8 cellular contexts compared by ENCODE assay signal in genomic region chr11:121379145-121379810, GRCh38.
DNase-seq lines count a peak whose midpoint lies in the region; ATAC-seq, FAIRE-seq and TF ChIP-seq lines count a peak whose summit lies in the region.
"Not testable (repeated sequence)": the region's sequence is repeated elsewhere in the genome, so short reads cannot be mapped to it uniquely, and the experiment has no call there.

No MANE protein-coding gene starts in this region.

- peaks cover 14% of the 10 kb centered on the region for H3K4me1 ChIP-seq in Loucy (ENCODE audit: insufficient read depth, low read length, poor library complexity, severe bottlenecking)
- H3K4me1 ChIP-seq in Panc1 (ENCODE audit: control insufficient read depth, insufficient read depth, low read length), result not testable (repeated sequence)

- peak; percentile 94 for FAIRE-seq in GM12892 (lab: Jason Lieb, UNC)

- in situ Hi-C loops in Panc1 (cut with HindIII; ENCODE audit: low pct_unique_long_range_greater_than_20kb, low sequenced_read_pairs), result not testable (repeated sequence)

- H3K4me1 Mint-ChIP-seq in activated naive CD8-positive, alpha-beta T cell treated with anti-CD3 and anti-CD28 coated beads, Interleukin-2, amount 50 U/mL, for 24 hours, result peaks cover 25% of the 10 kb centered on the region

- not testable (repeated sequence) for H3K27me3 Mint-ChIP-seq in activated naive CD8-positive, alpha-beta T cell treated with anti-CD3 and anti-CD28 coated beads, Interleukin-2, amount 50 U/mL, for 24 hours

- not testable (repeated sequence) for H3K9me3 ChIP-seq in Loucy (ENCODE audit: insufficient read depth, low read depth, low read length); Panc1 (ENCODE audit: control insufficient read depth, insufficient read depth, low read depth, low read length)

- not testable (repeated sequence) for H3K36me3 Mint-ChIP-seq in activated naive CD8-positive, alpha-beta T cell treated with anti-CD3 and anti-CD28 coated beads, Interleukin-2, amount 50 U/mL, for 24 hours (ENCODE audit: low read depth)

- DNase-seq in DMS53 (lab: John Stamatoyannopoulos, UW) (peak; percentile 29), iPS-NIHi7 (ENCODE audit: extremely low spot score) (peak; percentile 48)
- DNase-seq in GM12892 (ENCODE audit: insufficient read length); Panc1 (ENCODE audit: low read depth, low spot score): not testable (repeated sequence)
- DNase-seq in activated CD4-positive, alpha-beta T cell treated with anti-CD3 and anti-CD28 coated beads, Interleukin-2, amount 50 U/mL, for 1 hour, result peak; percentile 4
- peak; percentile 19 for DNase-seq in activated naive CD8-positive, alpha-beta T cell treated with anti-CD3 and anti-CD28 coated beads, Interleukin-2, amount 50 U/mL, for 24 hours
- DNase-seq in stimulated activated naive CD4-positive, alpha-beta T cell (lab: John Stamatoyannopoulos, UW), result peak in 4 of 6 experiments; percentile 10 to 44 (median 27)

- not testable (repeated sequence) for H4K20me1 ChIP-seq in Loucy (ENCODE audit: insufficient read depth, low read length, poor library complexity, severe bottlenecking)

- TF ChIP-seq CTCF in Loucy (conservative IDR thresholded peaks at IDR 0.05; ENCODE audit: low read length) (peak; percentile 62), Panc1 (IDR thresholded peaks at IDR 0.05) (peak; percentile 51)

- not testable (repeated sequence) for H3K4me3 Mint-ChIP-seq in activated naive CD8-positive, alpha-beta T cell treated with anti-CD3 and anti-CD28 coated beads, Interleukin-2, amount 50 U/mL, for 24 hours

- H3K27me3 ChIP-seq in Loucy (ENCODE audit: insufficient read depth, low read length, poor library complexity, severe bottlenecking); Panc1 (ENCODE audit: control insufficient read depth, insufficient read depth, low read length): not testable (repeated sequence)

- not testable (repeated sequence) for H3K36me3 ChIP-seq in Loucy (ENCODE audit: insufficient read depth, low read length); Panc1 (ENCODE audit: control insufficient read depth, insufficient read depth, low read length)

- not testable (repeated sequence) for H3K9me2 ChIP-seq in Loucy (replicated peaks; ENCODE audit: low read depth, low read length)

- CTCF ChIA-PET in Panc1 (lab: Charles Lee), result not testable (repeated sequence)

- not testable (repeated sequence) for TF ChIP-seq POLR2A in GM12892 (IDR thresholded peaks at IDR 0.05; ENCODE audit: low read depth, low read length)

- intact Hi-C loops in Panc1 (cut with micrococcal nuclease; ENCODE audit: unreplicated experiment), result not testable (repeated sequence)

- not testable (repeated sequence) for H3K27ac Mint-ChIP-seq in activated naive CD8-positive, alpha-beta T cell treated with anti-CD3 and anti-CD28 coated beads, Interleukin-2, amount 50 U/mL, for 24 hours

- ATAC-seq in Panc1; activated naive CD8-positive, alpha-beta T cell treated with anti-CD3 and anti-CD28 coated beads, Interleukin-2, amount 50 U/mL, for 24 hours: not testable (repeated sequence)

- not testable (repeated sequence) for H3F3A ChIP-seq in Loucy (ENCODE audit: low read depth)

- not testable (repeated sequence) for H3K9ac ChIP-seq in Loucy (ENCODE audit: low read depth, low read length, poor library complexity, severe bottlenecking)

- H2AFZ ChIP-seq in Loucy (ENCODE audit: low read length), result peak overlapping the region; percentile 46; the same call in 1 of the 2 replicates

- not testable (repeated sequence) for H3K27ac ChIP-seq in Panc1 (ENCODE audit: low read length)

- not testable (repeated sequence) for H3K4me2 ChIP-seq in Loucy (ENCODE audit: low read depth, low read length, poor library complexity, severe bottlenecking)

- H3K79me2 ChIP-seq in Loucy (ENCODE audit: insufficient read depth, low read length), result not testable (repeated sequence)

- not testable (repeated sequence) for H3K4me3 ChIP-seq in Loucy (ENCODE audit: low read length, poor library complexity, severe bottlenecking); Panc1 (ENCODE audit: low read depth in 2 of 2, low read length in 2 of 2)

- POLR2A ChIA-PET in Panc1 (lab: Charles Lee), result not testable (repeated sequence)

- not testable (repeated sequence) for BruUV-seq in Panc1 (replicated peaks; lab: Mats Ljungman, UMichigan)

- H3K9me3 Mint-ChIP-seq in activated naive CD8-positive, alpha-beta T cell treated with anti-CD3 and anti-CD28 coated beads, Interleukin-2, amount 50 U/mL, for 24 hours, result not testable (repeated sequence)
